Comparison of ENCODE assay signal across 25 cellular contexts in genomic region chr3:4292301-4292700, GRCh38. TPM values are rescaled to one million over a fixed set of nuclear protein-coding genes. Genes with fewer than 3 reads are reported as not detected.
A peak's percentile ranks its signal among the peaks of the same experiment; 100 is the strongest.
DNase-seq lines count a peak whose midpoint lies in the region; ATAC-seq and TF ChIP-seq lines count a peak whose summit lies in the region.
"Had no signal": no experiment of that assay in that cellular context is flagged by ENCODE, and none has a peak within 500 bp of the region (broad histone marks: within the 10 kb centered on the region; RNA-seq: fewer than 3 reads in every experiment).

No MANE protein-coding gene starts in this region.

- H3K9me3 Mint-ChIP-seq in activated CD8-positive, alpha-beta T cell treated with anti-CD3 and anti-CD28 coated beads for 36 hours = no peaks in the 10 kb centered on the region
- no peaks in the 10 kb centered on the region for H3K9me3 Mint-ChIP-seq in activated CD8-positive, alpha-beta T cell treated with anti-CD3 and anti-CD28 coated beads, Interleukin-2, amount 10 ng/mL, durations not matched to agents 7 days and 5 days (ENCODE audit: insufficient read depth)
- H3K9me3 Mint-ChIP-seq in naive thymus-derived CD4-positive, alpha-beta T cell = no peaks in the 10 kb centered on the region
- H3K9me3 Mint-ChIP-seq: CD4-positive, alpha-beta T cell had no signal

- POLR2A ChIA-PET in activated CD8-positive, alpha-beta T cell treated with anti-CD3 and anti-CD28 coated beads for 36 hours (lab: Charles Lee) = interaction anchor here (0.6 kb wide), 1 partner anchor 1096 kb away, joined by 3 read pairs; no protein-coding TSS in a partner anchor
- POLR2A ChIA-PET in activated CD8-positive, alpha-beta T cell treated with anti-CD3 and anti-CD28 coated beads, Interleukin-2, amount 10 ng/mL, durations not matched to agents 7 days and 5 days (lab: Charles Lee) = no interaction called here
- POLR2A ChIA-PET in naive thymus-derived CD4-positive, alpha-beta T cell (lab: Charles Lee) = interaction anchor here (0.5 to 1.7 kb wide), 3 partner anchors 11 to 1100 kb away, joined by 3 to 4 read pairs (median 3); partner anchors contain the start of gene SETMAR

- H3K4me3 ChIP-seq in Loucy (ENCODE audit: low read length, poor library complexity, severe bottlenecking) = peak overlapping the region; percentile 25
- H3K4me3 ChIP-seq in naive thymus-derived CD4-positive, alpha-beta T cell (ENCODE audit: low read length) = no peak overlapping the region
- H3K4me3 ChIP-seq: A549; BLaER1 treated with 17β-estradiol and CSF1 and Interleukin-3, amounts not matched to agents 10 nM and 100 nM; MG63; SJSA1 had no signal

- no peaks in the 10 kb centered on the region for H4K20me1 ChIP-seq in Loucy (ENCODE audit: insufficient read depth, low read length, poor library complexity, severe bottlenecking)
- H4K20me1 ChIP-seq: BLaER1 treated with 17β-estradiol and CSF1 and Interleukin-3, amounts not matched to agents 10 nM and 100 nM had no signal

- H3K9me2 ChIP-seq in Loucy (replicated peaks; ENCODE audit: low read depth, low read length) = no peaks in the 10 kb centered on the region

- no peak for TF ChIP-seq CTCF in activated CD8-positive, alpha-beta T cell treated with anti-CD3 and anti-CD28 coated beads for 36 hours (IDR thresholded peaks at IDR 0.05)
- TF ChIP-seq CTCF in Loucy (conservative IDR thresholded peaks at IDR 0.05; ENCODE audit: low read length) = no peak

- ATAC-seq in activated CD8-positive, alpha-beta T cell treated with anti-CD3 and anti-CD28 coated beads for 36 hours = peak; percentile 64
- no peak for ATAC-seq in activated CD8-positive, alpha-beta T cell treated with anti-CD3 and anti-CD28 coated beads, Interleukin-2, amount 10 ng/mL, durations not matched to agents 7 days and 5 days
- ATAC-seq in naive thymus-derived CD4-positive, alpha-beta T cell = no peak
- ATAC-seq: A549 had no signal

- H3K27ac ChIP-seq in naive thymus-derived CD4-positive, alpha-beta T cell (ENCODE audit: low read depth, low read length) = peak overlapping the region; percentile 40
- H3K27ac ChIP-seq: A549; BLaER1 treated with 17β-estradiol and CSF1 and Interleukin-3, amounts not matched to agents 10 nM and 100 nM; SJSA1 had no signal

- no peaks in the 10 kb centered on the region for H3K36me3 Mint-ChIP-seq in activated CD8-positive, alpha-beta T cell treated with anti-CD3 and anti-CD28 coated beads for 36 hours (ENCODE audit: low read depth)
- no peaks in the 10 kb centered on the region for H3K36me3 Mint-ChIP-seq in activated CD8-positive, alpha-beta T cell treated with anti-CD3 and anti-CD28 coated beads, Interleukin-2, amount 10 ng/mL, durations not matched to agents 7 days and 5 days (ENCODE audit: low read depth)
- H3K36me3 Mint-ChIP-seq in naive thymus-derived CD4-positive, alpha-beta T cell = no peaks in the 10 kb centered on the region

- H3K9ac ChIP-seq in Loucy (ENCODE audit: low read depth, low read length, poor library complexity, severe bottlenecking) = peak overlapping the region; percentile 8

- H3K4me1 ChIP-seq in Loucy (ENCODE audit: insufficient read depth, low read length, poor library complexity, severe bottlenecking) = peaks cover 13% of the 10 kb centered on the region
- peaks cover 0 to 4% of the 10 kb centered on the region in 2 donors for H3K4me1 ChIP-seq in naive thymus-derived CD4-positive, alpha-beta T cell (ENCODE audit: control insufficient read depth in 2 of 2, insufficient read depth in 2 of 2, low read length in 2 of 2)
- H3K4me1 ChIP-seq: A549, Caco-2, SJSA1 had no signal

- intact Hi-C loops in activated CD8-positive, alpha-beta T cell treated with anti-CD3 and anti-CD28 coated beads for 36 hours (cut with micrococcal nuclease) = loop anchor here (5.0 kb wide), 1 partner anchor 1095 kb away; no protein-coding TSS in a partner anchor
- intact Hi-C loops in naive thymus-derived CD4-positive, alpha-beta T cell (cut with micrococcal nuclease) = loop anchor here in 1 of 2 donors (5.0 to 10.0 kb wide), 3 partner anchors 340 to 1525 kb away; no protein-coding TSS in a partner anchor

- peak overlapping the region; percentile 65 for H3K4me2 ChIP-seq in Loucy (ENCODE audit: low read depth, low read length, poor library complexity, severe bottlenecking)
- H3K4me2 ChIP-seq: A549; BLaER1 treated with 17β-estradiol and CSF1 and Interleukin-3, amounts not matched to agents 10 nM and 100 nM had no signal

- DNase-seq in activated CD8-positive, alpha-beta T cell treated with anti-CD3 and anti-CD28 coated beads for 36 hours = no peak
- no peak for DNase-seq in activated CD8-positive, alpha-beta T cell treated with anti-CD3 and anti-CD28 coated beads, Interleukin-2, amount 10 ng/mL, durations not matched to agents 7 days and 5 days
- DNase-seq in NCI-H69 (lab: John Stamatoyannopoulos, UW) (peak; percentile 32), NCI-H1048 (lab: John Stamatoyannopoulos, UW) (no peak), NCI-H526 (lab: John Stamatoyannopoulos, UW) (no peak), NCI-H2029 (lab: John Stamatoyannopoulos, UW) (no peak)
- DNase-seq in naive thymus-derived CD4-positive, alpha-beta T cell = no peak
- DNase-seq: AML-193; Caco-2; CD4-positive, alpha-beta T cell; DMS79 treated with DMSO at 0.1 percent for 48 hours; HCEC 1CT; KBM-7; MG63; NCI-H1417 treated with DMSO at 0.1 percent for 48 hours; NCI-H1694 treated with DMSO at 0.1 percent for 48 hours; NCI-H2081 treated with DMSO at 0.1 percent for 48 hours; NCI-H446 treated with DMSO at 0.1 percent for 48 hours; NCI-H748 treated with DMSO at 0.1 percent for 48 hours; Right ventricle myocardium superior; RPMI8226 had no signal

- H3K27ac Mint-ChIP-seq in activated CD8-positive, alpha-beta T cell treated with anti-CD3 and anti-CD28 coated beads for 36 hours = no peak overlapping the region
- H3K27ac Mint-ChIP-seq in activated CD8-positive, alpha-beta T cell treated with anti-CD3 and anti-CD28 coated beads, Interleukin-2, amount 10 ng/mL, durations not matched to agents 7 days and 5 days = no peak overlapping the region
- peak overlapping the region in 7 of 9 donors; percentile 3 to 75 (median 61) for H3K27ac Mint-ChIP-seq in naive thymus-derived CD4-positive, alpha-beta T cell
- H3K27ac Mint-ChIP-seq: CD4-positive, alpha-beta T cell had no signal

- H3K79me2 ChIP-seq in Loucy (ENCODE audit: insufficient read depth, low read length) = no peaks in the 10 kb centered on the region

- H3K27me3 Mint-ChIP-seq in activated CD8-positive, alpha-beta T cell treated with anti-CD3 and anti-CD28 coated beads for 36 hours = no peaks in the 10 kb centered on the region
- peaks cover 13% of the 10 kb centered on the region for H3K27me3 Mint-ChIP-seq in activated CD8-positive, alpha-beta T cell treated with anti-CD3 and anti-CD28 coated beads, Interleukin-2, amount 10 ng/mL, durations not matched to agents 7 days and 5 days (ENCODE audit: low read depth)
- H3K27me3 Mint-ChIP-seq in naive thymus-derived CD4-positive, alpha-beta T cell = peaks cover 0 to 24% (median 0%) of the 10 kb centered on the region in 5 donors

- no peaks in the 10 kb centered on the region for H3K9me3 ChIP-seq in Loucy (ENCODE audit: insufficient read depth, low read depth, low read length)
- H3K9me3 ChIP-seq in naive thymus-derived CD4-positive, alpha-beta T cell (ENCODE audit: control insufficient read depth in 2 of 3, low read length in 3 of 3) = no peaks in the 10 kb centered on the region
- H3K9me3 ChIP-seq: A549; BLaER1 treated with 17β-estradiol and CSF1 and Interleukin-3, amounts not matched to agents 10 nM and 100 nM; Caco-2; MG63; SJSA1 had no signal

- no peaks in the 10 kb centered on the region for H3K27me3 ChIP-seq in Loucy (ENCODE audit: insufficient read depth, low read length, poor library complexity, severe bottlenecking)
- no peaks in the 10 kb centered on the region for H3K27me3 ChIP-seq in naive thymus-derived CD4-positive, alpha-beta T cell (ENCODE audit: control insufficient read depth in 2 of 2, insufficient read depth in 2 of 2, low read length in 2 of 2)
- H3K27me3 ChIP-seq: BLaER1 treated with 17β-estradiol and CSF1 and Interleukin-3, amounts not matched to agents 10 nM and 100 nM; SJSA1 had no signal

- no peak overlapping the region for H3K4me3 Mint-ChIP-seq in activated CD8-positive, alpha-beta T cell treated with anti-CD3 and anti-CD28 coated beads for 36 hours
- H3K4me3 Mint-ChIP-seq in activated CD8-positive, alpha-beta T cell treated with anti-CD3 and anti-CD28 coated beads, Interleukin-2, amount 10 ng/mL, durations not matched to agents 7 days and 5 days = no peak overlapping the region
- H3K4me3 Mint-ChIP-seq in naive thymus-derived CD4-positive, alpha-beta T cell = peak overlapping the region in 7 of 10 donors; percentile 21 to 60 (median 51)
- H3K4me3 Mint-ChIP-seq: CD4-positive, alpha-beta T cell had no signal

- H2AFZ ChIP-seq in Loucy (ENCODE audit: low read length) = peak overlapping the region; percentile 22

- CTCF ChIA-PET in activated CD8-positive, alpha-beta T cell treated with anti-CD3 and anti-CD28 coated beads for 36 hours (lab: Charles Lee) = interaction anchor here (1.4 to 1.9 kb wide), 3 partner anchors 22 to 1091 kb away, joined by 4 to 14 read pairs (median 5); no protein-coding TSS in a partner anchor
- CTCF ChIA-PET in activated CD8-positive, alpha-beta T cell treated with anti-CD3 and anti-CD28 coated beads, Interleukin-2, amount 10 ng/mL, durations not matched to agents 7 days and 5 days (lab: Charles Lee) = interaction anchor here (0.9 to 1.9 kb wide), 4 partner anchors 12 to 1092 kb away, joined by 3 to 6 read pairs (median 4); no protein-coding TSS in a partner anchor
- CTCF ChIA-PET in naive thymus-derived CD4-positive, alpha-beta T cell (lab: Charles Lee) = interaction anchor here (0.6 to 4.7 kb wide), 6 partner anchors 14 to 1526 kb away, joined by 3 to 45 read pairs (median 3); no protein-coding TSS in a partner anchor

- no peaks in the 10 kb centered on the region for H3K36me3 ChIP-seq in Loucy (ENCODE audit: insufficient read depth, low read length)
- H3K36me3 ChIP-seq in naive thymus-derived CD4-positive, alpha-beta T cell (ENCODE audit: control insufficient read depth in 2 of 3, insufficient read depth in 3 of 3, low read length in 3 of 3) = no peaks in the 10 kb centered on the region
- H3K36me3 ChIP-seq: BLaER1 treated with 17β-estradiol and CSF1 and Interleukin-3, amounts not matched to agents 10 nM and 100 nM; MG63; SJSA1 had no signal

- H3K4me1 Mint-ChIP-seq in activated CD8-positive, alpha-beta T cell treated with anti-CD3 and anti-CD28 coated beads for 36 hours (ENCODE audit: low read depth) = peaks cover 13% of the 10 kb centered on the region
- peaks cover 5% of the 10 kb centered on the region for H3K4me1 Mint-ChIP-seq in activated CD8-positive, alpha-beta T cell treated with anti-CD3 and anti-CD28 coated beads, Interleukin-2, amount 10 ng/mL, durations not matched to agents 7 days and 5 days (ENCODE audit: low read depth)
- H3K4me1 Mint-ChIP-seq in naive thymus-derived CD4-positive, alpha-beta T cell = peaks cover 2 to 34% (median 17%) of the 10 kb centered on the region in 7 donors

- H3F3A ChIP-seq in Loucy (ENCODE audit: low read depth) = no peaks in the 10 kb centered on the region

RNA-seq across cellular contexts. Expression of gene SETMAR, which starts 10.9 kb away (rescaled TPM):
- 10 to 100 TPM; 13.6 to 14.6 TPM for total RNA-seq in activated CD8-positive, alpha-beta T cell treated with anti-CD3 and anti-CD28 coated beads for 36 hours
- 10 to 100 TPM; 10.2 to 10.6 TPM for total RNA-seq in activated CD8-positive, alpha-beta T cell treated with anti-CD3 and anti-CD28 coated beads, Interleukin-2, amount 10 ng/mL, durations not matched to agents 7 days and 5 days
- total RNA-seq in naive thymus-derived CD4-positive, alpha-beta T cell = 10 to 100 TPM in 4 of 5 experiments, 1 to 10 TPM in 1; 6.4 to 13.7 (median 12.5) TPM
- polyA plus RNA-seq in naive thymus-derived CD4-positive, alpha-beta T cell = 10 to 100 TPM; 19.9 to 24.1 TPM

Comparison
In these comparisons a context has a peak if more than half of its experiments do, and no peak if none do; other contexts are left out.
1. H3K27ac Mint-ChIP-seq: peak in naive thymus-derived CD4-positive, alpha-beta T cell (7 of 9); none in activated CD8-positive, alpha-beta T cell treated with anti-CD3 and anti-CD28 coated beads for 36 hours (single experiment) and activated CD8-positive, alpha-beta T cell treated with anti-CD3 and anti-CD28 coated beads, Interleukin-2, amount 10 ng/mL, durations not matched to agents 7 days and 5 days (single experiment).
2. H3K4me3 Mint-ChIP-seq: peak in naive thymus-derived CD4-positive, alpha-beta T cell (7 of 10); none in activated CD8-positive, alpha-beta T cell treated with anti-CD3 and anti-CD28 coated beads for 36 hours (single experiment) and activated CD8-positive, alpha-beta T cell treated with anti-CD3 and anti-CD28 coated beads, Interleukin-2, amount 10 ng/mL, durations not matched to agents 7 days and 5 days (single experiment).